Comparison of ENCODE assay signal across 1 cellular context in the genomic region with DNA sequence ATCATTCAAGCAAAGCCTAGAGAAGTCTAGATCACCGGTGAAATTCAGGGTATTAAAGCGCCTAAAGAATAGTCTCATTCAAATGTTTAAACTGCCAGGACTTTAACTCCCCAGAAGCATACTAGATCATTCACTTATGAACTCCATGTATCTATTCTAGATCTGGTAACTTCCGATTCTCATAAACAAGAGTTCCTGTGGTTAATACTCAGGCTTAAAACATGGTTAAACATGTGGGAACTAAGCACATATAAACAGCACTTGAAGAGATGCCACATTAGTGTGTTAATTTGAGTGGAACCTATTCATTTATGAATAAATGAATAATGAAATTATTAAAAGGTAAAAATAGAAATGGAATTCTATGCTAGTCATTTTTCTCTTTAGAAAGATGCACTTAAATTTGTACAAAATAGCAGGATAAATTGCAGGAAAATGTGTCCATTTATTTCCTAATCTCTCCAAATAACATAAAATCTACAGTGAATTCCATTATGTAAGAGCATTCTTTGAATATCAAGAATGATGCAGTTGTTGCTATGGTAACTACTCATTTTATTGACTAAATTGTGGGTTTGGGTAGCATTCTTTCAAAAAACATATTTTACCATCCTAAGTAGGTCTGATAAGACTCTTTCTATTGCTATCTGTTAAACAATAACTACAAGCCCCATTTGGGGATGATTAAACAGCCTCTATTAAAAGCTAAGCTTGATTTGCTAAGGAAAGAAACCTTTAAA.
TF ChIP-seq lines count a peak whose summit lies in the region.

No MANE protein-coding gene starts in this region.

TF ChIP-seq in HCT116, 20 proteins besides CTCF, POLR2A, EP300 and RAD21 (continued from another document):
- TF ChIP-seq SP1 (IDR thresholded peaks at IDR 0.05; ENCODE audit: low read depth): no peak
